In the genomic region with DNA sequence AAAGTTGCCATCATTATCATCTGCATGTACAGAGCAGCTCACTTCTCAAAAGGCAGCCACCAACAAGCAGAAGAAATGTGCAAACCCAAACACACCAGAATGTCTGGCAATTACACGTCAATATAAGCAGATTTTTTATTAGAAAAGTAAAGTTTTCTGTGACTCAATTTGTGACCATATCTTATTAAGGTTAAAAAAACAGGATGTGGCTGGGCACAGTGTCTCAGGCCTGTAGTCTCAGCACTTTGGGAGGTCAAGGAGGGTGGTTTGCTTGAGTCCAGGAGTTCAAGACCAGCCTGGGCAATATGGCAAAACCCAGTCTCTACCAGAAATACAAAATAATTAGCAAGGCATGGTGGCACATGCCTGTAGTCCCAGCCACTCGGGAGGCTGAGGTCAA, we compare ENCODE assay signal across 1 cellular context.
TF ChIP-seq lines count a peak whose summit lies in the region.

No MANE protein-coding gene starts in this region.

TF ChIP-seq in IMR-90, 13 proteins besides CTCF, POLR2A, EP300 and RAD21 (continued from another document):
- no peak for TF ChIP-seq RCOR1 (IDR thresholded peaks at IDR 0.05; ENCODE audit: insufficient replicate concordance, low read length)
- TF ChIP-seq MAZ (IDR thresholded peaks at IDR 0.05; ENCODE audit: borderline replicate concordance, low read depth, low read length) = no peak
- no peak for TF ChIP-seq NFE2L2 (IDR thresholded peaks at IDR 0.05; ENCODE audit: low read depth, low read length)
- TF ChIP-seq FOS (IDR thresholded peaks at IDR 0.05; ENCODE audit: low read depth, low read length) = no peak
- no peak for TF ChIP-seq MXI1 (IDR thresholded peaks at IDR 0.05; ENCODE audit: borderline replicate concordance, low read depth, low read length)
- no peak for TF ChIP-seq CHD1 (IDR thresholded peaks at IDR 0.05; ENCODE audit: low read depth, low read length)
- no peak for TF ChIP-seq MAFK (IDR thresholded peaks at IDR 0.05; ENCODE audit: low read depth, low read length)
TF ChIP-seq in IMR-90: peak in this region for 0.
